In genomic region chr17:19092737-19093683, GRCh38 we compare ENCODE assay signal across 10 cellular contexts. TPM values are rescaled to one million over a fixed set of nuclear protein-coding genes. Genes with fewer than 3 reads are reported as not detected.
DNase-seq lines count a peak whose midpoint lies in the region; ATAC-seq and TF ChIP-seq lines count a peak whose summit lies in the region.
"Not testable (repeated sequence)": the region's sequence is repeated elsewhere in the genome, so short reads cannot be mapped to it uniquely, and the experiment has no call there.
"Had no signal": no experiment of that assay in that cellular context is flagged by ENCODE, and none has a peak within 500 bp of the region (broad histone marks: within the 10 kb centered on the region; RNA-seq: fewer than 3 reads in every experiment).

No MANE protein-coding gene starts in this region.

- intact Hi-C loops in colonic mucosa (cut with DNase I); left colon (cut with DNase I, micrococcal nuclease); psoas muscle (cut with DNase I): not testable (repeated sequence)

- peak; percentile 84 for ATAC-seq in foreskin keratinocyte
- peak; percentile 61 for ATAC-seq in left colon
- peak; percentile 57 to 75 (median 68) for ATAC-seq in psoas muscle

- H3K36me3 ChIP-seq in colonic mucosa; psoas muscle (ENCODE audit: insufficient read depth in 1 of 2, low read depth in 1 of 2): not testable (repeated sequence)

- not testable (repeated sequence) for TF ChIP-seq CTCF in colonic mucosa (IDR thresholded peaks at IDR 0.05); foreskin keratinocyte (conservative IDR thresholded peaks at IDR 0.05); psoas muscle (IDR thresholded peaks at IDR 0.05)

- not testable (repeated sequence) for H3K27ac ChIP-seq in colonic mucosa, foreskin keratinocyte, psoas muscle

- not testable (repeated sequence) for H3K27me3 ChIP-seq in colonic mucosa; foreskin keratinocyte; psoas muscle (ENCODE audit: insufficient read depth in 3 of 3, low read length in 2 of 3)

- H3K9me3 ChIP-seq in colonic mucosa, psoas muscle: not testable (repeated sequence)

- H3K9ac ChIP-seq in colonic mucosa (ENCODE audit: low read depth in 2 of 2, low read length in 2 of 2), result not testable (repeated sequence)

- DNase-seq in ELR (ENCODE audit: low read depth) (peak; percentile 72), NCI-H226 (peak; percentile 46), colonic mucosa (peak; percentile 25), foreskin keratinocyte (peak; percentile 7 to 11), left colon (peak in 1 of 2 donors; percentile 73), psoas muscle (peak; percentile 56 to 62), ureter (ENCODE audit: low spot score) (peak; percentile 36)
- peak; percentile 50 for DNase-seq in activated CD8-positive, alpha-beta memory T cell treated with anti-CD3 and anti-CD28 coated beads for 24 hours

- 31 to 44% (median 40%) methylated on average over 1 to 12 of the region's 15 CpGs for WGBS in psoas muscle, 3 donors

- not testable (repeated sequence) for H3K4me1 ChIP-seq in colonic mucosa, foreskin keratinocyte, psoas muscle

- H3K4me3 ChIP-seq in colonic mucosa, psoas muscle: not testable (repeated sequence)

RNA-seq across cellular contexts. Expression of gene GRAPL, which starts 34.4 kb away (rescaled TPM):
- total RNA-seq in colonic mucosa (1 to 10 TPM in 1 of 2 donors, under 1 TPM in 1; 0.35 to 1.1 TPM), foreskin keratinocyte (not detected in 2 replicates), left colon (1 to 10 TPM; 1.4 to 1.8 TPM), psoas muscle (1 to 10 TPM in 1 of 4 donors, under 1 TPM in 1, not detected in 2; 0.90 to 1.5 TPM), ureter (2.3 TPM)
- polyA plus RNA-seq in foreskin keratinocyte (not detected in 2 replicates), psoas muscle (under 1 TPM; 0.34 to 0.74 (median 0.35) TPM)
- total RNA-seq: body of pancreas, M059J had no signal

RNA-seq across cellular contexts. Expression of gene GRAP, which starts 46.3 kb away (rescaled TPM):
- total RNA-seq in colonic mucosa, result 1 to 10 TPM in 1 of 2 donors, under 1 TPM in 1; 0.93 to 1.1 TPM
- total RNA-seq in foreskin keratinocyte, result 0.14 TPM in 2 replicates
- polyA plus RNA-seq in foreskin keratinocyte, result 0.17 and 0.19 TPM in 2 replicates
- 1 to 10 TPM in 1 of 2 donors, under 1 TPM in 1; 0.79 to 1.5 TPM for total RNA-seq in left colon
- total RNA-seq in psoas muscle, result 1 to 10 TPM in 3 of 4 donors, under 1 TPM in 1; 0.71 to 2.2 (median 1.9) TPM
- 1 to 10 TPM in 2 of 3 donors, under 1 TPM in 1; 0.71 to 1.9 (median 1.4) TPM for polyA plus RNA-seq in psoas muscle
- total RNA-seq in ureter, result 3.6 TPM
